In the genomic region with DNA sequence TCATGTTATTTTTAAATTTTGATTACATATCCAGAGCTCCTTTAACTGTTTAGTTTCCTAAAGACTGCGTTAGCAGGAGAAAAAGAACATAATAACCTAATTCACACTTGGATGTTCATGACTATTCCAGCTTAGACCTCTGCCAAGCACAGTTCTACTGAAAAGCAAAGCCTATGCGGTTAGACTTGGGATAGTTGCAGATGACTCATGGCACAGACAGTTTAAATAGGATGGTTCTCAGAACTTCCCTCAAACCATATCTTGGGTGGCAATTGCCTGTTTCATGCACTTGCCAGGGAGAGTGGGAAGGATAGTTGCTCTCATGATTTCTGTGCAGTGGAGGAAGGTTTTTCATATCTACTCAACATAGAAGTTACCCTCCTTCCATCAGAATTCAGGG, we compare ENCODE assay signal across 29 cellular contexts.
A peak's percentile ranks its signal among the peaks of the same experiment; 100 is the strongest.
DNase-seq lines count a peak whose midpoint lies in the region; ATAC-seq and TF ChIP-seq lines count a peak whose summit lies in the region.
"Had no signal": no experiment of that assay in that cellular context is flagged by ENCODE, and none has a peak within 500 bp of the region (broad histone marks: within the 10 kb centered on the region; RNA-seq: fewer than 3 reads in every experiment).

No MANE protein-coding gene starts in this region.

- no peak for TF ChIP-seq CTCF in fibroblast of mammary gland (conservative IDR thresholded peaks at IDR 0.05; ENCODE audit: control insufficient read depth, insufficient read depth, low read depth, low read length)

- peak; percentile 35 for DNase-seq in ELR (ENCODE audit: low read depth)
- DNase-seq in M059J (ENCODE audit: low read depth) = peak; percentile 59
- peak; percentile 30 for DNase-seq in fibroblast of mammary gland (ENCODE audit: low read depth)
- peak; percentile 13 for DNase-seq in superior temporal gyrus (ENCODE audit: extremely low spot score)
- DNase-seq in dedifferentiated amniotic fluid mesenchymal stem cell (ENCODE audit: extremely low spot score) = no peak
- no peak for DNase-seq in NCI-H748 (lab: John Stamatoyannopoulos, UW; ENCODE audit: unreplicated experiment)
- DNase-seq: activated CD4-positive, alpha-beta memory T cell treated with anti-CD3 and anti-CD28 coated beads for 36 hours; activated naive CD4-positive, alpha-beta T cell treated with Interleukin-2 at 50 U/mL for 16 hours; activated T-cell treated with anti-CD3 and anti-CD28 coated beads, Interleukin-2, amount 50 U/mL, for 1 hour; amygdala; Calu3; caudate nucleus; dorsolateral prefrontal cortex; erythroblast; head of caudate nucleus; Karpas-422; lower lobe of right lung; NCI-H1436 treated with DMSO at 0.1 percent for 48 hours; NCI-H2171; NCI-H69; stimulated activated naive B cell treated with anti-CD40 and anti-IgM and Interleukin-4, amounts not matched to agents 10 μg/mL and 1 μg/mL and 100 μg/mL, for 72 hours; T-helper 17 cell; tibial artery; WERI-Rb-1 had no signal

- ATAC-seq in HG02938 (IDR thresholded peaks at IDR 0.05; ENCODE audit: unreplicated experiment) = no peak
- ATAC-seq: GM12878; lower lobe of right lung; sciatic nerve; stimulated activated naive B cell treated with anti-CD40 and anti-IgM and Interleukin-4, amounts not matched to agents 10 μg/mL and 1 μg/mL and 100 μg/mL, for 72 hours; T-helper 17 cell had no signal

- no peak overlapping the region for H3K4me3 ChIP-seq in fibroblast of mammary gland (ENCODE audit: control insufficient read depth, low read depth, low read length)
- H3K4me3 ChIP-seq: BLaER1 treated with 17β-estradiol and CSF1 and Interleukin-3, amounts not matched to agents 10 nM and 100 nM; dorsolateral prefrontal cortex; GM12878; lower lobe of right lung; SJSA1; tibial artery had no signal

Comparison
In these comparisons a context has a peak if more than half of its experiments do, and no peak if none do; other contexts are left out.
1. DNase-seq: peak in ELR (single experiment), M059J (single experiment), fibroblast of mammary gland (single experiment) and superior temporal gyrus (single experiment); none in dedifferentiated amniotic fluid mesenchymal stem cell (single experiment) and NCI-H748 (single experiment).